In the genomic region with DNA sequence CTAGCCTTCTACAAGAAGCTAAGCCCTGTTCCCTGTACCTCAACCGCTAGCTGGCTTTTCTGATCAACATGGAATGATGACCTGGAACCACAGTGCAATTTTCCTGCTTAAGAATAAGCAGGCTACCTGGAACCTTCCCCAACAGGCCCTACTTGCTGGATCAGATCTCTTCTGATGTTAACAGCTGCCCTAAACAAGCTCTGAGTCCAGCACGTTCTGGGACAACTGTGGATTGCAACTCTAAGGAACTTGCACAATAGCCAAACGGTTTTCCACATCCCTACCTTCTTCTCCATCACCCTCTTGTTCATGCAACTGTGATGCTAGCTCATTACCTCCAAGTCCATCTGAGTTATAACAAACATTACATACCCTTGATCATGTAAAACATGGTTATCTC, we compare ENCODE assay signal across 23 cellular contexts. TPM values are rescaled to one million over a fixed set of nuclear protein-coding genes. Genes with fewer than 3 reads are reported as not detected.
A peak's percentile ranks its signal among the peaks of the same experiment; 100 is the strongest.
DNase-seq lines count a peak whose midpoint lies in the region; ATAC-seq and TF ChIP-seq lines count a peak whose summit lies in the region.
"Had no signal": no experiment of that assay in that cellular context is flagged by ENCODE, and none has a peak within 500 bp of the region (broad histone marks: within the 10 kb centered on the region; RNA-seq: fewer than 3 reads in every experiment).

No MANE protein-coding gene starts in this region.

- H3K27me3 Mint-ChIP-seq in natural killer cell treated with Interleukin-12 subunit alpha and Interleukin-12 subunit beta and Interleukin-15 and Interleukin-18, amount 100 ng/mL, for 72 hours, result no peaks in the 10 kb centered on the region
- no peaks in the 10 kb centered on the region for H3K27me3 Mint-ChIP-seq in natural killer cell (ENCODE audit: low read depth in 2 of 2)
- no peaks in the 10 kb centered on the region for H3K27me3 Mint-ChIP-seq in activated naive CD8-positive, alpha-beta T cell treated with anti-CD3 and anti-CD28 coated beads, Interleukin-2, amount 50 U/mL, for 24 hours
- H3K27me3 Mint-ChIP-seq in memory B cell, result no peaks in the 10 kb centered on the region

- H3K4me1 Mint-ChIP-seq in natural killer cell treated with Interleukin-12 subunit alpha and Interleukin-12 subunit beta and Interleukin-15 and Interleukin-18, amount 100 ng/mL, for 72 hours (ENCODE audit: low read depth in 2 of 2), result peaks cover 56 to 75% of the 10 kb centered on the region in 2 donors
- peaks cover 77 to 85% of the 10 kb centered on the region in 2 donors for H3K4me1 Mint-ChIP-seq in natural killer cell
- peaks cover 86% of the 10 kb centered on the region for H3K4me1 Mint-ChIP-seq in activated naive CD8-positive, alpha-beta T cell treated with anti-CD3 and anti-CD28 coated beads, Interleukin-2, amount 50 U/mL, for 24 hours
- peaks cover 64% of the 10 kb centered on the region for H3K4me1 Mint-ChIP-seq in memory B cell

- no peaks in the 10 kb centered on the region for H3K36me3 Mint-ChIP-seq in natural killer cell treated with Interleukin-12 subunit alpha and Interleukin-12 subunit beta and Interleukin-15 and Interleukin-18, amount 100 ng/mL, for 72 hours
- H3K36me3 Mint-ChIP-seq in natural killer cell (no peaks in the 10 kb centered on the region), memory B cell (no peaks in the 10 kb centered on the region)
- peaks cover 1% of the 10 kb centered on the region for H3K36me3 Mint-ChIP-seq in activated naive CD8-positive, alpha-beta T cell treated with anti-CD3 and anti-CD28 coated beads, Interleukin-2, amount 50 U/mL, for 24 hours (ENCODE audit: low read depth)

- no peak for ATAC-seq in natural killer cell treated with Interleukin-12 subunit alpha and Interleukin-12 subunit beta and Interleukin-15 and Interleukin-18, amount 100 ng/mL, for 72 hours
- ATAC-seq in natural killer cell (no peak), memory B cell (ENCODE audit: low read depth) (no peak), GM21367 (IDR thresholded peaks at IDR 0.05; ENCODE audit: unreplicated experiment) (no peak), GM18909 (IDR thresholded peaks at IDR 0.05; ENCODE audit: poor library complexity, unreplicated experiment) (no peak)
- ATAC-seq in activated naive CD8-positive, alpha-beta T cell treated with anti-CD3 and anti-CD28 coated beads, Interleukin-2, amount 50 U/mL, for 24 hours, result no peak
- ATAC-seq: activated CD8-positive, alpha-beta T cell treated with anti-CD3 and anti-CD28 coated beads, Interleukin-2, amount 10 ng/mL, durations not matched to agents 7 days and 5 days; body of pancreas; HCT116; left colon had no signal

- TF ChIP-seq CTCF in natural killer cell (IDR thresholded peaks at IDR 0.05), result no peak

- no peak for DNase-seq in natural killer cell treated with Interleukin-12 subunit alpha and Interleukin-12 subunit beta and Interleukin-15 and Interleukin-18, amount 100 ng/mL, for 72 hours (ENCODE audit: low spot score)
- DNase-seq in natural killer cell, result no peak
- no peak for DNase-seq in activated naive CD8-positive, alpha-beta T cell treated with anti-CD3 and anti-CD28 coated beads, Interleukin-2, amount 50 U/mL, for 24 hours
- DNase-seq in memory B cell (ENCODE audit: low spot score in 2 of 2), result no peak
- no peak for DNase-seq in substantia nigra (lab: John Stamatoyannopoulos, UW)
- no peak for DNase-seq in central memory CD4-positive, alpha-beta T cell
- DNase-seq: activated CD8-positive, alpha-beta T cell treated with anti-CD3 and anti-CD28 coated beads, Interleukin-2, amount 10 ng/mL, durations not matched to agents 7 days and 5 days; activated effector memory CD4-positive, alpha-beta T cell treated with anti-CD3 and anti-CD28 coated beads, Interleukin-2, amount 50 U/mL, for 16 hours; body of pancreas; DMS153; effector memory CD4-positive, alpha-beta T cell; left colon; mammary epithelial cell; NCI-H1105 treated with DMSO at 0.1 percent for 48 hours; NCI-H2029 treated with DMSO at 0.1 percent for 48 hours; NCI-H345; NCI-H774; trophoblast cell had no signal

- no peak overlapping the region for H3K4me3 Mint-ChIP-seq in natural killer cell treated with Interleukin-12 subunit alpha and Interleukin-12 subunit beta and Interleukin-15 and Interleukin-18, amount 100 ng/mL, for 72 hours
- no peak overlapping the region for H3K4me3 Mint-ChIP-seq in natural killer cell
- H3K4me3 Mint-ChIP-seq in activated naive CD8-positive, alpha-beta T cell treated with anti-CD3 and anti-CD28 coated beads, Interleukin-2, amount 50 U/mL, for 24 hours, result no peak overlapping the region
- no peak overlapping the region for H3K4me3 Mint-ChIP-seq in memory B cell
- H3K4me3 Mint-ChIP-seq: activated CD8-positive, alpha-beta T cell treated with anti-CD3 and anti-CD28 coated beads, Interleukin-2, amount 10 ng/mL, durations not matched to agents 7 days and 5 days had no signal

- intact Hi-C loops in natural killer cell (cut with micrococcal nuclease), result no loop called here

- no peaks in the 10 kb centered on the region for H3K9me3 Mint-ChIP-seq in natural killer cell treated with Interleukin-12 subunit alpha and Interleukin-12 subunit beta and Interleukin-15 and Interleukin-18, amount 100 ng/mL, for 72 hours
- H3K9me3 Mint-ChIP-seq in natural killer cell, result no peaks in the 10 kb centered on the region
- no peaks in the 10 kb centered on the region for H3K9me3 Mint-ChIP-seq in activated naive CD8-positive, alpha-beta T cell treated with anti-CD3 and anti-CD28 coated beads, Interleukin-2, amount 50 U/mL, for 24 hours
- H3K9me3 Mint-ChIP-seq in memory B cell, result peaks cover 1% of the 10 kb centered on the region

- H3K27ac Mint-ChIP-seq in natural killer cell treated with Interleukin-12 subunit alpha and Interleukin-12 subunit beta and Interleukin-15 and Interleukin-18, amount 100 ng/mL, for 72 hours, result peak overlapping the region; percentile 27 to 87
- H3K27ac Mint-ChIP-seq in natural killer cell (peak overlapping the region in 1 of 2 donors; percentile 58), memory B cell (peak overlapping the region; percentile 86)
- H3K27ac Mint-ChIP-seq in activated naive CD8-positive, alpha-beta T cell treated with anti-CD3 and anti-CD28 coated beads, Interleukin-2, amount 50 U/mL, for 24 hours, result peak overlapping the region; percentile 36
- H3K27ac Mint-ChIP-seq: activated CD8-positive, alpha-beta T cell treated with anti-CD3 and anti-CD28 coated beads, Interleukin-2, amount 10 ng/mL, durations not matched to agents 7 days and 5 days had no signal

- H3K27ac ChIP-seq in substantia nigra (ENCODE audit: low read depth, low read length, poor library complexity, severe bottlenecking), result peak overlapping the region; percentile 67
- H3K27ac ChIP-seq: body of pancreas, RWPE1, SK-N-MC had no signal

RNA-seq across cellular contexts. Expression of gene ATP8A1, which starts 19.8 kb away (rescaled TPM):
- total RNA-seq in natural killer cell treated with Interleukin-12 subunit alpha and Interleukin-12 subunit beta and Interleukin-15 and Interleukin-18, amount 100 ng/mL, for 72 hours, result 10 to 100 TPM; 20.5 to 52.9 TPM
- total RNA-seq in natural killer cell, result 100 to 1,000 TPM in 2 of 3 donors, 10 to 100 TPM in 1; 84.8 to 156 (median 147) TPM
